Comparison of ENCODE assay signal across 1 cellular context in genomic region chr10:100373298-100374136, GRCh38.
TF ChIP-seq lines count a peak whose summit lies in the region.

No MANE protein-coding gene starts in this region.

TF ChIP-seq in HepG2, 621 proteins besides CTCF, POLR2A, EP300 and RAD21 (continued from another document and continues in another):
- TF ChIP-seq, protein P1, sequence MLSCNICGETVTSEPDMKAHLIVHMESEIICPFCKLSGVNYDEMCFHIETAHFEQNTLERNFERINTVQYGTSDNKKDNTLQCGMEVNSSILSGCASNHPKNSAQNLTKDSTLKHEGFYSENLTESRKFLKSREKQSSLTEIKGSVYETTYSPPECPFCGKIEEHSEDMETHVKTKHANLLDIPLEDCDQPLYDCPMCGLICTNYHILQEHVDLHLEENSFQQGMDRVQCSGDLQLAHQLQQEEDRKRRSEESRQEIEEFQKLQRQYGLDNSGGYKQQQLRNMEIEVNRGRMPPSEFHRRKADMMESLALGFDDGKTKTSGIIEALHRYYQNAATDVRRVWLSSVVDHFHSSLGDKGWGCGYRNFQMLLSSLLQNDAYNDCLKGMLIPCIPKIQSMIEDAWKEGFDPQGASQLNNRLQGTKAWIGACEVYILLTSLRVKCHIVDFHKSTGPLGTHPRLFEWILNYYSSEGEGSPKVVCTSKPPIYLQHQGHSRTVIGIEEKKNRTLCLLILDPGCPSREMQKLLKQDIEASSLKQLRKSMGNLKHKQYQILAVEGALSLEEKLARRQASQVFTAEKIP (CRISPR knock-in tag; IDR thresholded peaks at IDR 0.05; ENCODE audit: borderline replicate concordance): no peak
- TF ChIP-seq CREB1 (IDR thresholded peaks at IDR 0.05): peak; percentile 60
- TF ChIP-seq CREB1 (CRISPR knock-in tag; IDR thresholded peaks at IDR 0.05): peak; percentile 52; the same call in 1 of the 2 replicates
- TF ChIP-seq ZFP62 (CRISPR knock-in tag; IDR thresholded peaks at IDR 0.05): 0 out of 2 replicates have a peak, but pooled peaks have one; percentile 44
- no peak for TF ChIP-seq ZZZ3 (CRISPR knock-in tag; IDR thresholded peaks at IDR 0.05; ENCODE audit: borderline replicate concordance)
- TF ChIP-seq ATF6 (CRISPR knock-in tag; conservative IDR thresholded peaks at IDR 0.05): peak; percentile 22; the same call in 1 of the 2 replicates
- no peak for TF ChIP-seq LCORL (IDR thresholded peaks at IDR 0.05)
- 0 out of 2 replicates have a peak, but pooled peaks have one; percentile 61 for TF ChIP-seq LCORL (CRISPR knock-in tag; IDR thresholded peaks at IDR 0.05)
- TF ChIP-seq NFRKB (IDR thresholded peaks at IDR 0.05): no peak
- TF ChIP-seq ATRX (CRISPR knock-in tag; IDR thresholded peaks at IDR 0.05; ENCODE audit: borderline replicate concordance): no peak
- TF ChIP-seq, protein P2, sequence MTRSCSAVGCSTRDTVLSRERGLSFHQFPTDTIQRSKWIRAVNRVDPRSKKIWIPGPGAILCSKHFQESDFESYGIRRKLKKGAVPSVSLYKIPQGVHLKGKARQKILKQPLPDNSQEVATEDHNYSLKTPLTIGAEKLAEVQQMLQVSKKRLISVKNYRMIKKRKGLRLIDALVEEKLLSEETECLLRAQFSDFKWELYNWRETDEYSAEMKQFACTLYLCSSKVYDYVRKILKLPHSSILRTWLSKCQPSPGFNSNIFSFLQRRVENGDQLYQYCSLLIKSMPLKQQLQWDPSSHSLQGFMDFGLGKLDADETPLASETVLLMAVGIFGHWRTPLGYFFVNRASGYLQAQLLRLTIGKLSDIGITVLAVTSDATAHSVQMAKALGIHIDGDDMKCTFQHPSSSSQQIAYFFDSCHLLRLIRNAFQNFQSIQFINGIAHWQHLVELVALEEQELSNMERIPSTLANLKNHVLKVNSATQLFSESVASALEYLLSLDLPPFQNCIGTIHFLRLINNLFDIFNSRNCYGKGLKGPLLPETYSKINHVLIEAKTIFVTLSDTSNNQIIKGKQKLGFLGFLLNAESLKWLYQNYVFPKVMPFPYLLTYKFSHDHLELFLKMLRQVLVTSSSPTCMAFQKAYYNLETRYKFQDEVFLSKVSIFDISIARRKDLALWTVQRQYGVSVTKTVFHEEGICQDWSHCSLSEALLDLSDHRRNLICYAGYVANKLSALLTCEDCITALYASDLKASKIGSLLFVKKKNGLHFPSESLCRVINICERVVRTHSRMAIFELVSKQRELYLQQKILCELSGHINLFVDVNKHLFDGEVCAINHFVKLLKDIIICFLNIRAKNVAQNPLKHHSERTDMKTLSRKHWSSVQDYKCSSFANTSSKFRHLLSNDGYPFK (CRISPR knock-in tag; IDR thresholded peaks at IDR 0.05; ENCODE audit: borderline replicate concordance): no peak; the same call in 1 of the 2 replicates
- TF ChIP-seq DMAP1 (CRISPR knock-in tag; IDR thresholded peaks at IDR 0.05): peak; percentile 84
- peak; percentile 11; the same call in 1 of the 2 replicates for TF ChIP-seq ZNF143 (CRISPR knock-in tag; IDR thresholded peaks at IDR 0.05)
- TF ChIP-seq, protein P3, sequence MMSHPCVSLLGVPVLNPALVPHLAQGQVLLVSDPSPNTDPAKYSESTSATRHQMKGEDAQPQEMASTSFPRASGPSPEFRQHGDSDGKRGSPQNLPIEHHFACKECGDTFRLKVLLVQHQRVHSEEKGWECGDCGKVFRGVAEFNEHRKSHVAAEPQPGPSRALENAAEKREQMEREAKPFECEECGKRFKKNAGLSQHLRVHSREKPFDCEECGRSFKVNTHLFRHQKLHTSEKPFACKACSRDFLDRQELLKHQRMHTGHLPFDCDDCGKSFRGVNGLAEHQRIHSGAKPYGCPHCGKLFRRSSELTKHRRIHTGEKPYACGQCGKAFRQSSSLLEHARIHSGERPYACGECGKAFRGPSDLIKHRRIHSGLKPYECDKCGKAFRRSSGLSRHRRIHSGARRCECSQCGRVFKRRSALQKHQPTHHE (CRISPR knock-in tag; IDR thresholded peaks at IDR 0.05; ENCODE audit: borderline replicate concordance): no peak; the same call in 1 of the 2 replicates
- peak; percentile 92 for TF ChIP-seq FOXK1 (CRISPR knock-in tag; IDR thresholded peaks at IDR 0.05; ENCODE audit: borderline replicate concordance, low read depth)
- TF ChIP-seq PRMT3 (CRISPR knock-in tag; IDR thresholded peaks at IDR 0.05; ENCODE audit: borderline replicate concordance, low read depth): no peak
- TF ChIP-seq JUN (CRISPR knock-in tag; IDR thresholded peaks at IDR 0.05): no peak
- TF ChIP-seq PLRG1 (conservative IDR thresholded peaks at IDR 0.05): no peak
- TF ChIP-seq RNF2 (conservative IDR thresholded peaks at IDR 0.05; ENCODE audit: low read depth): no peak
- no peak for TF ChIP-seq ETV6 (CRISPR knock-in tag; conservative IDR thresholded peaks at IDR 0.05)
- no peak for TF ChIP-seq MTA3 (CRISPR knock-in tag; IDR thresholded peaks at IDR 0.05)
- TF ChIP-seq, protein P4, sequence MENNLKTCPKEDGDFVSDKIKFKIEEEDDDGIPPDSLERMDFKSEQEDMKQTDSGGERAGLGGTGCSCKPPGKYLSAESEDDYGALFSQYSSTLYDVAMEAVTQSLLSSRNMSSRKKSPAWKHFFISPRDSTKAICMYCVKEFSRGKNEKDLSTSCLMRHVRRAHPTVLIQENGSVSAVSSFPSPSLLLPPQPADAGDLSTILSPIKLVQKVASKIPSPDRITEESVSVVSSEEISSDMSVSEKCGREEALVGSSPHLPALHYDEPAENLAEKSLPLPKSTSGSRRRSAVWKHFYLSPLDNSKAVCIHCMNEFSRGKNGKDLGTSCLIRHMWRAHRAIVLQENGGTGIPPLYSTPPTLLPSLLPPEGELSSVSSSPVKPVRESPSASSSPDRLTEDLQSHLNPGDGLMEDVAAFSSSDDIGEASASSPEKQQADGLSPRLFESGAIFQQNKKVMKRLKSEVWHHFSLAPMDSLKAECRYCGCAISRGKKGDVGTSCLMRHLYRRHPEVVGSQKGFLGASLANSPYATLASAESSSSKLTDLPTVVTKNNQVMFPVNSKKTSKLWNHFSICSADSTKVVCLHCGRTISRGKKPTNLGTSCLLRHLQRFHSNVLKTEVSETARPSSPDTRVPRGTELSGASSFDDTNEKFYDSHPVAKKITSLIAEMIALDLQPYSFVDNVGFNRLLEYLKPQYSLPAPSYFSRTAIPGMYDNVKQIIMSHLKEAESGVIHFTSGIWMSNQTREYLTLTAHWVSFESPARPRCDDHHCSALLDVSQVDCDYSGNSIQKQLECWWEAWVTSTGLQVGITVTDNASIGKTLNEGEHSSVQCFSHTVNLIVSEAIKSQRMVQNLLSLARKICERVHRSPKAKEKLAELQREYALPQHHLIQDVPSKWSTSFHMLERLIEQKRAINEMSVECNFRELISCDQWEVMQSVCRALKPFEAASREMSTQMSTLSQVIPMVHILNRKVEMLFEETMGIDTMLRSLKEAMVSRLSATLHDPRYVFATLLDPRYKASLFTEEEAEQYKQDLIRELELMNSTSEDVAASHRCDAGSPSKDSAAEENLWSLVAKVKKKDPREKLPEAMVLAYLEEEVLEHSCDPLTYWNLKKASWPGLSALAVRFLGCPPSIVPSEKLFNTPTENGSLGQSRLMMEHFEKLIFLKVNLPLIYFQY (CRISPR knock-in tag; IDR thresholded peaks at IDR 0.05; ENCODE audit: borderline replicate concordance): peak; percentile 83; the same call in 1 of the 2 replicates
- no peak; the same call in 1 of the 2 replicates for TF ChIP-seq ZNF780A (CRISPR knock-in tag; IDR thresholded peaks at IDR 0.05)
- peak; percentile 89; the same call in 1 of the 2 replicates for TF ChIP-seq REPIN1 (CRISPR knock-in tag; IDR thresholded peaks at IDR 0.05; ENCODE audit: borderline replicate concordance, low read depth)
- no peak for TF ChIP-seq CCAR2 (optimal IDR thresholded peaks at IDR 0.05; ENCODE audit: low read depth, low read length)
- TF ChIP-seq PHB2 (IDR thresholded peaks at IDR 0.05; ENCODE audit: partially characterized antibody): no peak
- TF ChIP-seq, protein P5, sequence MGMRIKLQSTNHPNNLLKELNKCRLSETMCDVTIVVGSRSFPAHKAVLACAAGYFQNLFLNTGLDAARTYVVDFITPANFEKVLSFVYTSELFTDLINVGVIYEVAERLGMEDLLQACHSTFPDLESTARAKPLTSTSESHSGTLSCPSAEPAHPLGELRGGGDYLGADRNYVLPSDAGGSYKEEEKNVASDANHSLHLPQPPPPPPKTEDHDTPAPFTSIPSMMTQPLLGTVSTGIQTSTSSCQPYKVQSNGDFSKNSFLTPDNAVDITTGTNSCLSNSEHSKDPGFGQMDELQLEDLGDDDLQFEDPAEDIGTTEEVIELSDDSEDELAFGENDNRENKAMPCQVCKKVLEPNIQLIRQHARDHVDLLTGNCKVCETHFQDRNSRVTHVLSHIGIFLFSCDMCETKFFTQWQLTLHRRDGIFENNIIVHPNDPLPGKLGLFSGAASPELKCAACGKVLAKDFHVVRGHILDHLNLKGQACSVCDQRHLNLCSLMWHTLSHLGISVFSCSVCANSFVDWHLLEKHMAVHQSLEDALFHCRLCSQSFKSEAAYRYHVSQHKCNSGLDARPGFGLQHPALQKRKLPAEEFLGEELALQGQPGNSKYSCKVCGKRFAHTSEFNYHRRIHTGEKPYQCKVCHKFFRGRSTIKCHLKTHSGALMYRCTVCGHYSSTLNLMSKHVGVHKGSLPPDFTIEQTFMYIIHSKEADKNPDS (CRISPR knock-in tag; IDR thresholded peaks at IDR 0.05): 0 out of 2 replicates have a peak, but pooled peaks have one; percentile 24
- no peak for TF ChIP-seq ZSCAN22 (CRISPR knock-in tag; IDR thresholded peaks at IDR 0.05)
- TF ChIP-seq DR1 (CRISPR knock-in tag; IDR thresholded peaks at IDR 0.05): peak; percentile 38; the same call in 1 of the 2 replicates
- TF ChIP-seq KLF13 (CRISPR knock-in tag; IDR thresholded peaks at IDR 0.05): no peak
- TF ChIP-seq, protein P6, sequence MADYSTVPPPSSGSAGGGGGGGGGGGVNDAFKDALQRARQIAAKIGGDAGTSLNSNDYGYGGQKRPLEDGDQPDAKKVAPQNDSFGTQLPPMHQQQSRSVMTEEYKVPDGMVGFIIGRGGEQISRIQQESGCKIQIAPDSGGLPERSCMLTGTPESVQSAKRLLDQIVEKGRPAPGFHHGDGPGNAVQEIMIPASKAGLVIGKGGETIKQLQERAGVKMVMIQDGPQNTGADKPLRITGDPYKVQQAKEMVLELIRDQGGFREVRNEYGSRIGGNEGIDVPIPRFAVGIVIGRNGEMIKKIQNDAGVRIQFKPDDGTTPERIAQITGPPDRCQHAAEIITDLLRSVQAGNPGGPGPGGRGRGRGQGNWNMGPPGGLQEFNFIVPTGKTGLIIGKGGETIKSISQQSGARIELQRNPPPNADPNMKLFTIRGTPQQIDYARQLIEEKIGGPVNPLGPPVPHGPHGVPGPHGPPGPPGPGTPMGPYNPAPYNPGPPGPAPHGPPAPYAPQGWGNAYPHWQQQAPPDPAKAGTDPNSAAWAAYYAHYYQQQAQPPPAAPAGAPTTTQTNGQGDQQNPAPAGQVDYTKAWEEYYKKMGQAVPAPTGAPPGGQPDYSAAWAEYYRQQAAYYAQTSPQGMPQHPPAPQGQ (CRISPR knock-in tag; IDR thresholded peaks at IDR 0.05; ENCODE audit: borderline replicate concordance): no peak
- no peak for TF ChIP-seq EHMT2 (IDR thresholded peaks at IDR 0.05; ENCODE audit: borderline replicate concordance, low read depth, low read length)
- TF ChIP-seq YEATS4 (CRISPR knock-in tag; IDR thresholded peaks at IDR 0.05; ENCODE audit: borderline replicate concordance): peak; percentile 27; the same call in 1 of the 2 replicates
- no peak for TF ChIP-seq ZNF562 (CRISPR knock-in tag; IDR thresholded peaks at IDR 0.05; ENCODE audit: borderline replicate concordance)
- TF ChIP-seq ZNF577 (CRISPR knock-in tag; IDR thresholded peaks at IDR 0.05; ENCODE audit: borderline replicate concordance, low read depth): no peak
- no peak for TF ChIP-seq ZIK1 (CRISPR knock-in tag; IDR thresholded peaks at IDR 0.05; ENCODE audit: borderline replicate concordance, low read depth)
- TF ChIP-seq HOXA3 (CRISPR knock-in tag; IDR thresholded peaks at IDR 0.05): peak; percentile 59
- peak; percentile 87; the same call in 1 of the 2 replicates for TF ChIP-seq AHR (CRISPR knock-in tag; IDR thresholded peaks at IDR 0.05)
- no peak; the same call in 1 of the 2 replicates for TF ChIP-seq ZNF543 (CRISPR knock-in tag; IDR thresholded peaks at IDR 0.05)
- TF ChIP-seq TOPORS (CRISPR knock-in tag; IDR thresholded peaks at IDR 0.05): peak; percentile 63; the same call in 1 of the 2 replicates
- TF ChIP-seq GPN1 (CRISPR knock-in tag; IDR thresholded peaks at IDR 0.05; ENCODE audit: borderline replicate concordance): no peak
- TF ChIP-seq ZNF773 (CRISPR knock-in tag; IDR thresholded peaks at IDR 0.05; ENCODE audit: borderline replicate concordance): no peak
- no peak; the same call in 1 of the 2 replicates for TF ChIP-seq MEIS2 (CRISPR knock-in tag; IDR thresholded peaks at IDR 0.05)
- TF ChIP-seq, protein P7, sequence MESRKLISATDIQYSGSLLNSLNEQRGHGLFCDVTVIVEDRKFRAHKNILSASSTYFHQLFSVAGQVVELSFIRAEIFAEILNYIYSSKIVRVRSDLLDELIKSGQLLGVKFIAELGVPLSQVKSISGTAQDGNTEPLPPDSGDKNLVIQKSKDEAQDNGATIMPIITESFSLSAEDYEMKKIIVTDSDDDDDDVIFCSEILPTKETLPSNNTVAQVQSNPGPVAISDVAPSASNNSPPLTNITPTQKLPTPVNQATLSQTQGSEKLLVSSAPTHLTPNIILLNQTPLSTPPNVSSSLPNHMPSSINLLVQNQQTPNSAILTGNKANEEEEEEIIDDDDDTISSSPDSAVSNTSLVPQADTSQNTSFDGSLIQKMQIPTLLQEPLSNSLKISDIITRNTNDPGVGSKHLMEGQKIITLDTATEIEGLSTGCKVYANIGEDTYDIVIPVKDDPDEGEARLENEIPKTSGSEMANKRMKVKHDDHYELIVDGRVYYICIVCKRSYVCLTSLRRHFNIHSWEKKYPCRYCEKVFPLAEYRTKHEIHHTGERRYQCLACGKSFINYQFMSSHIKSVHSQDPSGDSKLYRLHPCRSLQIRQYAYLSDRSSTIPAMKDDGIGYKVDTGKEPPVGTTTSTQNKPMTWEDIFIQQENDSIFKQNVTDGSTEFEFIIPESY (CRISPR knock-in tag; IDR thresholded peaks at IDR 0.05): 0 out of 2 replicates have a peak, but pooled peaks have one; percentile 23
- TF ChIP-seq ZNF776 (CRISPR knock-in tag; IDR thresholded peaks at IDR 0.05): no peak
